12 cellular contexts compared by ENCODE assay signal in the genomic region with DNA sequence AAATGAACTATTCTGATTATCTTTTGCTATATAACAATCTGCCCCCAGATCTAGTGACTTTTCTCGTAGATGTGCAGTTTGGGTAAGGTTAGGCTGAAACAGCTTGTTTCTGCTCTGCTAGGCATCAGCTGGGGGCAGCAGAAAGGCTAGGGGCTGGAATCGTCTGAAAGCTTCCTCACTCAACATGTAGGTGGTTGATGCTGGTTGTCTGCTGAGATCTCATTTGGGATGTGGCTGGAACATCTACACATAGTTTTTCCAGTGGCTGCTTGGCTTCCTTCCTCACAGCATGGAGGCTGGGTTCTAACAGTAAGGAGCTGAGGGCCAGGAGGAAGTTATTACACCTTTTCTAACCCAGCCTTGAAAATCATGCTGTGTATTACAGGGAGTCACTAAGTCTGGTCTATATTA. TPM values are rescaled to one million over a fixed set of nuclear protein-coding genes. Genes with fewer than 3 reads are reported as not detected.
DNase-seq lines count a peak whose midpoint lies in the region; ATAC-seq and TF ChIP-seq lines count a peak whose summit lies in the region.
"Had no signal": no experiment of that assay in that cellular context is flagged by ENCODE, and none has a peak within 500 bp of the region (broad histone marks: within the 10 kb centered on the region; RNA-seq: fewer than 3 reads in every experiment).

No MANE protein-coding gene starts in this region.

- peaks cover 68% of the 10 kb centered on the region for H3K4me1 Mint-ChIP-seq in activated T-cell treated with anti-CD3 and anti-CD28 coated beads, Interleukin-2, amount 50 U/mL, for 24 hours (ENCODE audit: low read depth)
- peaks cover 68% of the 10 kb centered on the region for H3K4me1 Mint-ChIP-seq in activated T-cell treated with anti-CD3 and anti-CD28 coated beads, Interleukin-2, amount 50 U/mL, for 72 hours (ENCODE audit: low read depth)
- peaks cover 65% of the 10 kb centered on the region for H3K4me1 Mint-ChIP-seq in central memory CD8-positive, alpha-beta T cell
- peaks cover 25% of the 10 kb centered on the region for H3K4me1 Mint-ChIP-seq in nephron progenitor cell

- no peaks in the 10 kb centered on the region for H3K27me3 Mint-ChIP-seq in activated T-cell treated with anti-CD3 and anti-CD28 coated beads, Interleukin-2, amount 50 U/mL, for 24 hours
- H3K27me3 Mint-ChIP-seq in activated T-cell treated with anti-CD3 and anti-CD28 coated beads, Interleukin-2, amount 50 U/mL, for 72 hours (ENCODE audit: low read depth) = no peaks in the 10 kb centered on the region
- H3K27me3 Mint-ChIP-seq in central memory CD8-positive, alpha-beta T cell = no peaks in the 10 kb centered on the region
- H3K27me3 Mint-ChIP-seq in nephron progenitor cell (ENCODE audit: low read depth, poor library complexity) = no peaks in the 10 kb centered on the region

- H3K9me3 Mint-ChIP-seq in activated T-cell treated with anti-CD3 and anti-CD28 coated beads, Interleukin-2, amount 50 U/mL, for 24 hours = peaks cover 3% of the 10 kb centered on the region
- peaks cover 2 to 3% of the 10 kb centered on the region in 2 donors for H3K9me3 Mint-ChIP-seq in activated T-cell treated with anti-CD3 and anti-CD28 coated beads, Interleukin-2, amount 50 U/mL, for 72 hours
- no peaks in the 10 kb centered on the region for H3K9me3 Mint-ChIP-seq in central memory CD8-positive, alpha-beta T cell
- peaks cover 29% of the 10 kb centered on the region for H3K9me3 Mint-ChIP-seq in nephron progenitor cell

- H3K4me3 Mint-ChIP-seq in activated T-cell treated with anti-CD3 and anti-CD28 coated beads, Interleukin-2, amount 50 U/mL, for 24 hours = no peak overlapping the region
- peak overlapping the region in 1 of 2 donors; percentile 14 for H3K4me3 Mint-ChIP-seq in activated T-cell treated with anti-CD3 and anti-CD28 coated beads, Interleukin-2, amount 50 U/mL, for 72 hours
- H3K4me3 Mint-ChIP-seq in central memory CD8-positive, alpha-beta T cell = peak overlapping the region; percentile 31
- H3K4me3 Mint-ChIP-seq in nephron progenitor cell = no peak overlapping the region

- H3K36me3 Mint-ChIP-seq in activated T-cell treated with anti-CD3 and anti-CD28 coated beads, Interleukin-2, amount 50 U/mL, for 24 hours (ENCODE audit: low read depth) = peaks cover 27% of the 10 kb centered on the region
- H3K36me3 Mint-ChIP-seq in activated T-cell treated with anti-CD3 and anti-CD28 coated beads, Interleukin-2, amount 50 U/mL, for 72 hours (ENCODE audit: insufficient read depth in 2 of 2) = peaks cover 4 to 5% of the 10 kb centered on the region in 2 donors
- H3K36me3 Mint-ChIP-seq in central memory CD8-positive, alpha-beta T cell (ENCODE audit: insufficient read depth) = peaks cover 11% of the 10 kb centered on the region
- H3K36me3 Mint-ChIP-seq in nephron progenitor cell (ENCODE audit: low read depth) = peaks cover 69% of the 10 kb centered on the region

- DNase-seq in activated T-cell treated with anti-CD3 and anti-CD28 coated beads, Interleukin-2, amount 50 U/mL, for 24 hours = no peak
- DNase-seq in activated T-cell treated with anti-CD3 and anti-CD28 coated beads, Interleukin-2, amount 50 U/mL, for 72 hours = no peak
- DNase-seq in M059J (ENCODE audit: low read depth) (peak; percentile 19), nephron progenitor cell (no peak), NCI-H2029 (lab: John Stamatoyannopoulos, UW) (no peak), hepatic stellate cell (ENCODE audit: low spot score) (no peak)
- no peak for DNase-seq in central memory CD8-positive, alpha-beta T cell (ENCODE audit: low spot score in 2 of 2)
- DNase-seq: activated CD4-positive, CD25-positive, alpha-beta regulatory T cell; activated gamma-delta T cell treated with Interleukin-2 at 50 U/mL for 16 hours; Kasumi-1; NCI-H510A treated with DMSO at 0.1 percent for 48 hours had no signal

- no peak for TF ChIP-seq CTCF in nephron progenitor cell (IDR thresholded peaks at IDR 0.05)

- peak overlapping the region; percentile 12 for H3K27ac Mint-ChIP-seq in activated T-cell treated with anti-CD3 and anti-CD28 coated beads, Interleukin-2, amount 50 U/mL, for 24 hours
- no peak overlapping the region for H3K27ac Mint-ChIP-seq in activated T-cell treated with anti-CD3 and anti-CD28 coated beads, Interleukin-2, amount 50 U/mL, for 72 hours
- H3K27ac Mint-ChIP-seq in central memory CD8-positive, alpha-beta T cell (ENCODE audit: low read depth) = no peak overlapping the region
- H3K27ac Mint-ChIP-seq in nephron progenitor cell = peak overlapping the region; percentile 43

- ATAC-seq in activated T-cell treated with anti-CD3 and anti-CD28 coated beads, Interleukin-2, amount 50 U/mL, for 72 hours (replicated peaks in 1 of 2) = no peak
- no peak for ATAC-seq in central memory CD8-positive, alpha-beta T cell (replicated peaks; ENCODE audit: extremely low read depth, poor library complexity, severe bottlenecking)
- no peak for ATAC-seq in GM19395 (IDR thresholded peaks at IDR 0.05; ENCODE audit: unreplicated experiment)

RNA-seq across cellular contexts. Expression of gene USP47, which starts 30.2 kb away (rescaled TPM):
- 10 to 100 TPM; 75.8 to 85.6 TPM for total RNA-seq in activated T-cell treated with anti-CD3 and anti-CD28 coated beads, Interleukin-2, amount 50 U/mL, for 72 hours
- 30.1 and 39.9 TPM in 2 replicates for total RNA-seq in M059J (2014; rRNA removed; shearing (Covaris generic))

Comparison
In these comparisons a context has a peak if more than half of its experiments do, and no peak if none do; other contexts are left out.
1. H3K27ac Mint-ChIP-seq: peak in activated T-cell treated with anti-CD3 and anti-CD28 coated beads, Interleukin-2, amount 50 U/mL, for 24 hours (single experiment) and nephron progenitor cell (single experiment); none in activated T-cell treated with anti-CD3 and anti-CD28 coated beads, Interleukin-2, amount 50 U/mL, for 72 hours (single experiment) and central memory CD8-positive, alpha-beta T cell (single experiment).